In genomic region chr16:87789437-87790277, GRCh38 we compare ENCODE assay signal across 10 cellular contexts. TPM values are rescaled to one million over a fixed set of nuclear protein-coding genes. Genes with fewer than 3 reads are reported as not detected.
DNase-seq lines count a peak whose midpoint lies in the region; ATAC-seq and TF ChIP-seq lines count a peak whose summit lies in the region.
"Had no signal": no experiment of that assay in that cellular context is flagged by ENCODE, and none has a peak within 500 bp of the region (broad histone marks: within the 10 kb centered on the region; RNA-seq: fewer than 3 reads in every experiment).

No MANE protein-coding gene starts in this region.

- H3K27me3 ChIP-seq in SJCRH30 (no peaks in the 10 kb centered on the region), skeletal muscle satellite cell (ENCODE audit: control insufficient read depth, insufficient read depth, low read length) (peaks cover 2% of the 10 kb centered on the region)

- H3K4me1 ChIP-seq in SJCRH30 (peaks cover 37% of the 10 kb centered on the region), skeletal muscle satellite cell (ENCODE audit: control insufficient read depth, insufficient read depth, low read length) (peaks cover 30% of the 10 kb centered on the region)

- no peaks in the 10 kb centered on the region for H3K27me3 Mint-ChIP-seq in osteocyte (ENCODE audit: unreplicated experiment)
- H3K27me3 Mint-ChIP-seq: stimulated activated naive CD8-positive, alpha-beta T cell treated with anti-CD3 and anti-CD28 coated beads, Interleukin-15, Interleukin-2, amounts not matched to agents 100 ng/mL and 50 ng/mL, for 24 hours; T-cell had no signal

- peak overlapping the region; percentile 54 for H3K4me2 ChIP-seq in skeletal muscle satellite cell (ENCODE audit: low read length)

- H3K9me3 Mint-ChIP-seq in osteocyte (ENCODE audit: unreplicated experiment) = no peaks in the 10 kb centered on the region
- H3K9me3 Mint-ChIP-seq: stimulated activated naive CD8-positive, alpha-beta T cell treated with anti-CD3 and anti-CD28 coated beads, Interleukin-15, Interleukin-2, amounts not matched to agents 100 ng/mL and 50 ng/mL, for 24 hours; T-cell had no signal

- H3K27ac ChIP-seq in SJCRH30 = peak overlapping the region; percentile 48

- peaks cover 30% of the 10 kb centered on the region for H3K4me1 Mint-ChIP-seq in osteocyte (ENCODE audit: unreplicated experiment)
- H3K4me1 Mint-ChIP-seq: T-cell had no signal

- no peaks in the 10 kb centered on the region for H3K36me3 ChIP-seq in SJCRH30
- H3K36me3 ChIP-seq in skeletal muscle satellite cell (ENCODE audit: insufficient read depth, low read length) = no peaks in the 10 kb centered on the region

- H3K36me3 Mint-ChIP-seq in osteocyte (ENCODE audit: unreplicated experiment) = no peaks in the 10 kb centered on the region
- H3K36me3 Mint-ChIP-seq: T-cell had no signal

- no peak overlapping the region for H3K4me3 Mint-ChIP-seq in osteocyte (ENCODE audit: unreplicated experiment)
- H3K4me3 Mint-ChIP-seq: stimulated activated naive CD8-positive, alpha-beta T cell treated with anti-CD3 and anti-CD28 coated beads, Interleukin-15, Interleukin-2, amounts not matched to agents 100 ng/mL and 50 ng/mL, for 24 hours; T-cell had no signal

- peak overlapping the region; percentile 7; the same call in 1 of the 2 replicates for H3K4me3 ChIP-seq in SJCRH30
- no peak overlapping the region for H3K4me3 ChIP-seq in foreskin fibroblast (ENCODE audit: low read depth in 1 of 2, low read length in 2 of 2)
- H3K4me3 ChIP-seq in skeletal muscle satellite cell (ENCODE audit: low read length) = no peak overlapping the region

- no peak overlapping the region for H3K27ac Mint-ChIP-seq in osteocyte (ENCODE audit: unreplicated experiment)
- H3K27ac Mint-ChIP-seq: stimulated activated naive CD8-positive, alpha-beta T cell treated with anti-CD3 and anti-CD28 coated beads, Interleukin-15, Interleukin-2, amounts not matched to agents 100 ng/mL and 50 ng/mL, for 24 hours; T-cell had no signal

- H3K9me3 ChIP-seq in SJCRH30 (replicated peaks) (no peaks in the 10 kb centered on the region), skeletal muscle satellite cell (replicated peaks; ENCODE audit: low read length) (no peaks in the 10 kb centered on the region)

- no peak for ATAC-seq in HG03521 (IDR thresholded peaks at IDR 0.05; ENCODE audit: unreplicated experiment)
- ATAC-seq in GM18498 (IDR thresholded peaks at IDR 0.05; ENCODE audit: unreplicated experiment) = no peak
- no peak for ATAC-seq in HG03175 (IDR thresholded peaks at IDR 0.05; ENCODE audit: unreplicated experiment)
- ATAC-seq: T-cell had no signal

- no peak for TF ChIP-seq CTCF in foreskin fibroblast (IDR thresholded peaks at IDR 0.05; ENCODE audit: low read depth, low read length)
- TF ChIP-seq CTCF in osteocyte (IDR thresholded peaks at IDR 0.05) = no peak

- H3K9ac ChIP-seq in skeletal muscle satellite cell (ENCODE audit: low read depth, low read length) = peak overlapping the region; percentile 22

- DNase-seq in GOT3 (lab: John Stamatoyannopoulos, UW) (peak; percentile 37), SJCRH30 (peak; percentile 43 to 50), foreskin fibroblast (peak; percentile 73 to 91), osteocyte (ENCODE audit: extremely low spot score, unreplicated experiment) (no peak)
- DNase-seq: T-cell had no signal

RNA-seq across cellular contexts. Expression of gene KLHDC4, which starts 23.9 kb away (rescaled TPM):
- 19.2 and 25.9 TPM in 2 replicates for total RNA-seq in SJCRH30 (2014; rRNA removed; shearing (Covaris generic))
- 19.7 and 23.3 TPM in 2 replicates for total RNA-seq in skeletal muscle satellite cell (2012; rRNA removed)
- total RNA-seq in osteocyte = 31.0 and 33.2 TPM in 2 replicates
